ENCODE assay signal across 16 cellular contexts in genomic region chr12:6432991-6433390, GRCh38. TPM values are rescaled to one million over a fixed set of nuclear protein-coding genes. Genes with fewer than 3 reads are reported as not detected.
A peak's percentile ranks its signal among the peaks of the same experiment; 100 is the strongest.
DNase-seq lines count a peak whose midpoint lies in the region; ATAC-seq and TF ChIP-seq lines count a peak whose summit lies in the region.
"Had no signal": no experiment of that assay in that cellular context is flagged by ENCODE, and none has a peak within 500 bp of the region (broad histone marks: within the 10 kb centered on the region; RNA-seq: fewer than 3 reads in every experiment).

No MANE protein-coding gene starts in this region.

- no peaks in the 10 kb centered on the region for H3K9me3 ChIP-seq in BLaER1 treated with 17β-estradiol and CSF1 and Interleukin-3, amounts not matched to agents 10 nM and 100 nM (replicated peaks in 1 of 11)
- H3K9me3 ChIP-seq in DOHH2 (ENCODE audit: control insufficient read depth, insufficient read depth, low read length) = no peaks in the 10 kb centered on the region
- H3K9me3 ChIP-seq in SU-DHL-6 (ENCODE audit: insufficient read depth, low read length) = no peaks in the 10 kb centered on the region
- H3K9me3 ChIP-seq in A673 (ENCODE audit: low read depth, low read length, poor library complexity, severe bottlenecking) = no peaks in the 10 kb centered on the region
- no peaks in the 10 kb centered on the region for H3K9me3 ChIP-seq in breast epithelium
- H3K9me3 ChIP-seq: left lung, SJSA1 had no signal

- no peaks in the 10 kb centered on the region for H3K79me2 ChIP-seq in DOHH2 (ENCODE audit: control insufficient read depth, low read length)
- H3K79me2 ChIP-seq in SU-DHL-6 (ENCODE audit: insufficient read depth, low read length) = no peaks in the 10 kb centered on the region

- H3F3A ChIP-seq in DOHH2 (ENCODE audit: control insufficient read depth, insufficient read depth) (peaks cover 50% of the 10 kb centered on the region), SU-DHL-6 (ENCODE audit: insufficient read depth) (peaks cover 53% of the 10 kb centered on the region)

- ATAC-seq in HG03175 (IDR thresholded peaks at IDR 0.05; ENCODE audit: unreplicated experiment) = no peak
- ATAC-seq: left lung had no signal

- no peaks in the 10 kb centered on the region for H4K20me1 ChIP-seq in BLaER1 treated with 17β-estradiol and CSF1 and Interleukin-3, amounts not matched to agents 10 nM and 100 nM
- no peaks in the 10 kb centered on the region for H4K20me1 ChIP-seq in DOHH2 (ENCODE audit: control insufficient read depth, insufficient read depth, low read depth, low read length)
- H4K20me1 ChIP-seq in SU-DHL-6 (ENCODE audit: low read depth, low read length) = no peaks in the 10 kb centered on the region

- TF ChIP-seq CTCF in DOHH2 (IDR thresholded peaks at IDR 0.05; ENCODE audit: low read depth, low read length, poor library complexity, severe bottlenecking) (no peak), SU-DHL-6 (IDR thresholded peaks at IDR 0.05; ENCODE audit: insufficient read depth, low read length, poor library complexity, severe bottlenecking) (no peak), A673 (conservative IDR thresholded peaks at IDR 0.05; ENCODE audit: low read depth, low read length) (no peak), breast epithelium (IDR thresholded peaks at IDR 0.05) (no peak)

- no peaks in the 10 kb centered on the region for H3K36me3 ChIP-seq in BLaER1 treated with 17β-estradiol and CSF1 and Interleukin-3, amounts not matched to agents 10 nM and 100 nM
- no peaks in the 10 kb centered on the region for H3K36me3 ChIP-seq in DOHH2 (ENCODE audit: control insufficient read depth, low read length)
- no peaks in the 10 kb centered on the region for H3K36me3 ChIP-seq in SU-DHL-6 (ENCODE audit: low read length)
- H3K36me3 ChIP-seq in A673 (ENCODE audit: insufficient read depth, low read length, poor library complexity, severe bottlenecking) = no peaks in the 10 kb centered on the region
- H3K36me3 ChIP-seq in breast epithelium = no peaks in the 10 kb centered on the region
- H3K36me3 ChIP-seq: left lung, SJSA1 had no signal

- POLR2A ChIA-PET in A673 (lab: Charles Lee; ENCODE audit: low non-redundant PET) = no interaction called here

- no peak overlapping the region for H3K4me3 ChIP-seq in BLaER1 treated with 17β-estradiol and CSF1 and Interleukin-3, amounts not matched to agents 10 nM and 100 nM
- peak overlapping the region; percentile 69; the same call in 1 of the 2 replicates for H3K4me3 ChIP-seq in DOHH2 (ENCODE audit: low read length)
- peak overlapping the region; percentile 12 for H3K4me3 ChIP-seq in SU-DHL-6 (ENCODE audit: insufficient read depth, low read length, poor library complexity, severe bottlenecking)
- no peak overlapping the region for H3K4me3 ChIP-seq in A673 (ENCODE audit: low read depth, low read length, poor library complexity, severe bottlenecking)
- no peak overlapping the region for H3K4me3 ChIP-seq in breast epithelium
- H3K4me3 ChIP-seq: left lung, SJSA1 had no signal

- DNase-seq in germinal center (ENCODE audit: low spot score) (peak; percentile 75), A673 (ENCODE audit: low spot score) (no peak), breast epithelium (ENCODE audit: low spot score in 2 of 2) (no peak)
- DNase-seq: amniotic stem cell; DND-41; left lung; natural killer cell; NCI-H187; NCI-H446 treated with DMSO at 0.1 percent for 48 hours; stimulated activated CD4-positive, alpha-beta T cell treated with anti-CD3 and anti-CD28 coated beads, Interleukin-12 subunit alpha, Interleukin-12 subunit beta, amount 100 ng/mL, for 4 hours had no signal

- H3K4me1 ChIP-seq in BLaER1 treated with 17β-estradiol and CSF1 and Interleukin-3, amounts not matched to agents 10 nM and 100 nM = peaks cover 46 to 71% (median 67%) of the 10 kb centered on the region in 10 experiments
- H3K4me1 ChIP-seq in DOHH2 (ENCODE audit: control insufficient read depth, low read length) (peaks cover 71% of the 10 kb centered on the region), A673 (ENCODE audit: insufficient read depth, low read length, poor library complexity, severe bottlenecking) (peaks cover 19% of the 10 kb centered on the region), breast epithelium (peaks cover 0 to 3% of the 10 kb centered on the region in 2 donors)

- CTCF ChIA-PET in A673 (lab: Charles Lee) = no interaction called here

- H3K9me2 ChIP-seq in DOHH2 (replicated peaks; ENCODE audit: control insufficient read depth, low read length) (no peaks in the 10 kb centered on the region), SU-DHL-6 (replicated peaks; ENCODE audit: insufficient read depth, low read length) (no peaks in the 10 kb centered on the region)

- TF ChIP-seq POLR2A in breast epithelium (IDR thresholded peaks at IDR 0.05) = no peak

- H2AFZ ChIP-seq in SU-DHL-6 (ENCODE audit: low read depth, low read length, severe bottlenecking) = no peak overlapping the region

- no peaks in the 10 kb centered on the region for H3K27me3 ChIP-seq in BLaER1 treated with 17β-estradiol and CSF1 and Interleukin-3, amounts not matched to agents 10 nM and 100 nM
- H3K27me3 ChIP-seq in DOHH2 (ENCODE audit: control insufficient read depth, low read length) (no peaks in the 10 kb centered on the region), SU-DHL-6 (ENCODE audit: low read length) (no peaks in the 10 kb centered on the region), A673 (replicated peaks; ENCODE audit: insufficient read depth, low read depth, low read length, poor library complexity) (no peaks in the 10 kb centered on the region), breast epithelium (no peaks in the 10 kb centered on the region)
- H3K27me3 ChIP-seq: left lung, SJSA1 had no signal

- H3K4me2 ChIP-seq in BLaER1 treated with 17β-estradiol and CSF1 and Interleukin-3, amounts not matched to agents 10 nM and 100 nM = peak overlapping the region in 8 of 11 experiments; percentile 33 to 76 (median 64); a peak in 14 of 22 replicates
- peak overlapping the region; percentile 87 for H3K4me2 ChIP-seq in DOHH2 (ENCODE audit: low read length)
- H3K4me2 ChIP-seq in SU-DHL-6 (ENCODE audit: low read depth, low read length, poor library complexity, severe bottlenecking) = peak overlapping the region; percentile 64

- no TSS peak for BruUV-seq in A673 (replicated peaks; lab: Mats Ljungman, UMichigan)

- H3K9ac ChIP-seq in BLaER1 treated with 17β-estradiol and CSF1 and Interleukin-3, amounts not matched to agents 10 nM and 100 nM = no peak overlapping the region
- peak overlapping the region; percentile 14; the same call in 1 of the 2 replicates for H3K9ac ChIP-seq in SU-DHL-6 (ENCODE audit: low read length)

- peak overlapping the region in 3 of 11 experiments; percentile 27 to 98 (median 76); a peak in 2 of 22 replicates for H3K27ac ChIP-seq in BLaER1 treated with 17β-estradiol and CSF1 and Interleukin-3, amounts not matched to agents 10 nM and 100 nM
- peak overlapping the region; percentile 98 for H3K27ac ChIP-seq in DOHH2 (ENCODE audit: low read depth, low read length)
- peak overlapping the region; percentile 95 for H3K27ac ChIP-seq in SU-DHL-6 (ENCODE audit: low read depth, low read length)
- H3K27ac ChIP-seq in A673 (ENCODE audit: low read depth, low read length, poor library complexity, severe bottlenecking) = no peak overlapping the region
- H3K27ac ChIP-seq in breast epithelium = no peak overlapping the region
- H3K27ac ChIP-seq: left lung, SJSA1 had no signal

- intact Hi-C loops in A673 (cut with micrococcal nuclease; ENCODE audit: unreplicated experiment) = no loop called here
- intact Hi-C loops in breast epithelium (cut with DNase I; ENCODE audit: low total_unique reads) = no loop called here

RNA-seq across cellular contexts. Expression of gene CD27, which starts 11.8 kb away (rescaled TPM):
- total RNA-seq in A673 (2021) (not detected in 2 replicates), breast epithelium (1 to 10 TPM in 2 of 3 donors, under 1 TPM in 1; 0.64 to 4.3 (median 2.6) TPM)
- total RNA-seq: progenitor cell of endocrine pancreas, SJSA1 had no signal

RNA-seq across cellular contexts. Expression of gene TAPBPL, which starts 18.9 kb away (rescaled TPM):
- total RNA-seq in A673 (2021) (6.9 and 7.4 TPM in 2 replicates), breast epithelium (10 to 100 TPM; 16.5 to 24.6 (median 22.9) TPM)

RNA-seq across cellular contexts. Expression of gene VAMP1, which starts 37.5 kb away (rescaled TPM):
- 10.0 and 10.9 TPM in 2 replicates for total RNA-seq in A673 (2021)
- 10 to 100 TPM in 2 of 3 donors, 1 to 10 TPM in 1; 8.2 to 12.5 (median 11.1) TPM for total RNA-seq in breast epithelium

RNA-seq across cellular contexts. Expression of gene LTBR, which starts 49.0 kb away (rescaled TPM):
- total RNA-seq in A673 (2021) (25.7 and 27.5 TPM in 2 replicates), breast epithelium (100 to 1,000 TPM in 2 of 3 donors, 10 to 100 TPM in 1; 90.1 to 115 (median 108) TPM)

RNA-seq across cellular contexts. Expression of gene SCNN1A, which starts 57.6 kb away (rescaled TPM):
- total RNA-seq in A673 (2021) = not detected in 2 replicates
- total RNA-seq in breast epithelium = 100 to 1,000 TPM in 1 of 3 donors, 10 to 100 TPM in 1, 1 to 10 TPM in 1; 1.3 to 175 (median 93.7) TPM

Comparison
In these comparisons a context has a peak if more than half of its experiments do, and no peak if none do; other contexts are left out.
1. H3K27ac ChIP-seq: peak in DOHH2 (single experiment) and SU-DHL-6 (single experiment); none in A673 (single experiment) and breast epithelium (0 of 2).
2. H3K4me3 ChIP-seq: peak in DOHH2 (single experiment) and SU-DHL-6 (single experiment); none in BLaER1 treated with 17β-estradiol and CSF1 and Interleukin-3, amounts not matched to agents 10 nM and 100 nM (0 of 10), A673 (single experiment) and breast epithelium (0 of 3).
3. Peak in every context shown above with its lines, with median percentiles within 50 percentile points of each other: H3K4me2 ChIP-seq.